10 cellular contexts compared by ENCODE assay signal in the genomic region with DNA sequence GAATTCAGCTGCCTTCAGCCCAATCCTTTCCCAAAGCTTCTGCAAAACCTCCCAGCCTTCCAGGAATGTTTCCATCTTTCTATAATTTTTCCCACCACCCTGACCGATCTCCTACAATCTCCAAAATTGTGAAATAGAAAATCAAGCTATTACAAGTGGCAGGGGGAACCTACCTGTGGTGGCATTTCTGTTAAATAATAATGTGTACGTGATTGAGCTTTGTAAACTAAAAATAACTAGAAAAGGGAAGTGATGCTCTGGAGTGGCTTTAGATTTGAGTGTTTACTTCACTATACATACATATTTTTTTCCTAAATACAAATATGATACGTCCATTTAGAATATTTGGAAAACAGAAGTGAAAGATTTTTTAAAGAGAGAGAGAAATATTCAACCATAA.
DNase-seq lines count a peak whose midpoint lies in the region; ATAC-seq and TF ChIP-seq lines count a peak whose summit lies in the region.
"Had no signal": no experiment of that assay in that cellular context is flagged by ENCODE, and none has a peak within 500 bp of the region (broad histone marks: within the 10 kb centered on the region; RNA-seq: fewer than 3 reads in every experiment).

No MANE protein-coding gene starts in this region.

- H3K4me3 ChIP-seq in DOHH2 (ENCODE audit: low read length) (peak overlapping the region; percentile 51), right atrium auricular region (no peak overlapping the region)

- H3K27ac ChIP-seq in DOHH2 (ENCODE audit: low read depth, low read length) (peak overlapping the region; percentile 95), right atrium auricular region (no peak overlapping the region)

- H3K9me2 ChIP-seq in DOHH2 (replicated peaks; ENCODE audit: control insufficient read depth, low read length), result no peaks in the 10 kb centered on the region

- no peak overlapping the region for H3K27ac Mint-ChIP-seq in progenitor cell of endocrine pancreas
- no peak overlapping the region for H3K27ac Mint-ChIP-seq in activated T-cell treated with anti-CD3 and anti-CD28 coated beads, Interleukin-2, amount 50 U/mL, for 72 hours

- ATAC-seq in HG02610 (IDR thresholded peaks at IDR 0.05; ENCODE audit: unreplicated experiment), result peak; percentile 92
- ATAC-seq in HG03354 (IDR thresholded peaks at IDR 0.05; ENCODE audit: poor library complexity, severe bottlenecking, unreplicated experiment), result peak; percentile 88
- no peak for ATAC-seq in activated T-cell treated with anti-CD3 and anti-CD28 coated beads, Interleukin-2, amount 50 U/mL, for 72 hours (replicated peaks in 1 of 2)

- H3K36me3 ChIP-seq in DOHH2 (ENCODE audit: control insufficient read depth, low read length) (peaks cover 19% of the 10 kb centered on the region), right atrium auricular region (no peaks in the 10 kb centered on the region)

- no peak overlapping the region for H3K4me3 Mint-ChIP-seq in progenitor cell of endocrine pancreas (ENCODE audit: low read depth)
- H3K4me3 Mint-ChIP-seq in activated T-cell treated with anti-CD3 and anti-CD28 coated beads, Interleukin-2, amount 50 U/mL, for 72 hours, result no peak overlapping the region

- H3K9me3 ChIP-seq in DOHH2 (ENCODE audit: control insufficient read depth, insufficient read depth, low read length), result no peaks in the 10 kb centered on the region
- H3K9me3 ChIP-seq in right atrium auricular region, result no peaks in the 10 kb centered on the region

- TF ChIP-seq CTCF in DOHH2 (IDR thresholded peaks at IDR 0.05; ENCODE audit: low read depth, low read length, poor library complexity, severe bottlenecking) (no peak), progenitor cell of endocrine pancreas (IDR thresholded peaks at IDR 0.05; ENCODE audit: unreplicated experiment) (no peak), right atrium auricular region (IDR thresholded peaks at IDR 0.05) (no peak)

- peaks cover 23% of the 10 kb centered on the region for H3F3A ChIP-seq in DOHH2 (ENCODE audit: control insufficient read depth, insufficient read depth)

- peak overlapping the region; percentile 83 for H3K4me2 ChIP-seq in DOHH2 (ENCODE audit: low read length)

- H3K27me3 ChIP-seq in DOHH2 (ENCODE audit: control insufficient read depth, low read length), result no peaks in the 10 kb centered on the region
- H3K27me3 ChIP-seq in right atrium auricular region, result no peaks in the 10 kb centered on the region

- H3K9me3 Mint-ChIP-seq in progenitor cell of endocrine pancreas (ENCODE audit: low read depth), result peaks cover 9% of the 10 kb centered on the region
- peaks cover 0 to 9% of the 10 kb centered on the region in 2 donors for H3K9me3 Mint-ChIP-seq in activated T-cell treated with anti-CD3 and anti-CD28 coated beads, Interleukin-2, amount 50 U/mL, for 72 hours

- H3K79me2 ChIP-seq in DOHH2 (ENCODE audit: control insufficient read depth, low read length), result no peaks in the 10 kb centered on the region

- peak; percentile 10 for DNase-seq in GM19238 (ENCODE audit: insufficient read length, low spot score)
- no peak for DNase-seq in progenitor cell of endocrine pancreas (ENCODE audit: low spot score, unreplicated experiment)
- no peak for DNase-seq in kidney tubule cell (ENCODE audit: low spot score)
- no peak for DNase-seq in activated T-cell treated with anti-CD3 and anti-CD28 coated beads, Interleukin-2, amount 50 U/mL, for 72 hours
- DNase-seq in right atrium auricular region (ENCODE audit: low spot score), result no peak
- DNase-seq: activated CD8-positive, alpha-beta memory T cell treated with anti-CD3 and anti-CD28 coated beads, Interleukin-2, amount 50 U/mL, for 4 hours; DMS79 treated with DMSO at 0.1 percent for 48 hours had no signal

- H3K4me1 ChIP-seq in DOHH2 (ENCODE audit: control insufficient read depth, low read length), result peaks cover 86% of the 10 kb centered on the region
- H3K4me1 ChIP-seq in right atrium auricular region, result no peaks in the 10 kb centered on the region

- no peaks in the 10 kb centered on the region for H3K27me3 Mint-ChIP-seq in progenitor cell of endocrine pancreas
- H3K27me3 Mint-ChIP-seq in activated T-cell treated with anti-CD3 and anti-CD28 coated beads, Interleukin-2, amount 50 U/mL, for 72 hours (ENCODE audit: low read depth), result no peaks in the 10 kb centered on the region

- H3K4me1 Mint-ChIP-seq in progenitor cell of endocrine pancreas (ENCODE audit: low read depth), result peaks cover 14% of the 10 kb centered on the region
- no peaks in the 10 kb centered on the region for H3K4me1 Mint-ChIP-seq in activated T-cell treated with anti-CD3 and anti-CD28 coated beads, Interleukin-2, amount 50 U/mL, for 72 hours (ENCODE audit: low read depth)

- H4K20me1 ChIP-seq in DOHH2 (ENCODE audit: control insufficient read depth, insufficient read depth, low read depth, low read length), result no peaks in the 10 kb centered on the region

- H3K36me3 Mint-ChIP-seq in progenitor cell of endocrine pancreas (ENCODE audit: insufficient read depth), result peaks cover 1% of the 10 kb centered on the region
- no peaks in the 10 kb centered on the region for H3K36me3 Mint-ChIP-seq in activated T-cell treated with anti-CD3 and anti-CD28 coated beads, Interleukin-2, amount 50 U/mL, for 72 hours (ENCODE audit: insufficient read depth in 2 of 2)

Comparison
In these comparisons a context has a peak if more than half of its experiments do, and no peak if none do; other contexts are left out.
1. ATAC-seq: peak in HG02610 (single experiment) and HG03354 (single experiment); none in activated T-cell treated with anti-CD3 and anti-CD28 coated beads, Interleukin-2, amount 50 U/mL, for 72 hours (0 of 2).